Comparison of ENCODE assay signal across 2 cellular contexts in the genomic region with DNA sequence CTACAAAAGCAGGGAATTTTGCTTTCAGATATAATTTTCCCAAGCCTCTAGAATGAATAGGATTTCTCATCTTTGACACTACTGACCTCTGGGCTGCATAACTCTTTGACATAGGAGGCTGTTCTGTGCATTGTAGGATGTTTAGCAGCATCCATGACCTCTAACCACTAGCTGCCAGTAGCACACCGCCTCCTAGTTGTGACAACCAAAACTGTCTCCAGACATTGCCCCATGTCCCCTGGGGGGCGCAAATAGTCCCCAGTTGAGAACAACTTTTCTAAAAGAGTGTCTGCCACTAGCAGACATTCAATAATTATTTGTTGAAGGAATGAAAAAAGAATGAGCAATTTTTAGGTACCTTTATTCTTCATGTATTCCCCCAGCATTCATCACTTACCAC.
A peak's percentile ranks its signal among the peaks of the same experiment; 100 is the strongest.
TF ChIP-seq lines count a peak whose summit lies in the region.

No MANE protein-coding gene starts in this region.

TF ChIP-seq in HepG2, 621 proteins besides CTCF, POLR2A, EP300 and RAD21:
- TF ChIP-seq, protein P1, sequence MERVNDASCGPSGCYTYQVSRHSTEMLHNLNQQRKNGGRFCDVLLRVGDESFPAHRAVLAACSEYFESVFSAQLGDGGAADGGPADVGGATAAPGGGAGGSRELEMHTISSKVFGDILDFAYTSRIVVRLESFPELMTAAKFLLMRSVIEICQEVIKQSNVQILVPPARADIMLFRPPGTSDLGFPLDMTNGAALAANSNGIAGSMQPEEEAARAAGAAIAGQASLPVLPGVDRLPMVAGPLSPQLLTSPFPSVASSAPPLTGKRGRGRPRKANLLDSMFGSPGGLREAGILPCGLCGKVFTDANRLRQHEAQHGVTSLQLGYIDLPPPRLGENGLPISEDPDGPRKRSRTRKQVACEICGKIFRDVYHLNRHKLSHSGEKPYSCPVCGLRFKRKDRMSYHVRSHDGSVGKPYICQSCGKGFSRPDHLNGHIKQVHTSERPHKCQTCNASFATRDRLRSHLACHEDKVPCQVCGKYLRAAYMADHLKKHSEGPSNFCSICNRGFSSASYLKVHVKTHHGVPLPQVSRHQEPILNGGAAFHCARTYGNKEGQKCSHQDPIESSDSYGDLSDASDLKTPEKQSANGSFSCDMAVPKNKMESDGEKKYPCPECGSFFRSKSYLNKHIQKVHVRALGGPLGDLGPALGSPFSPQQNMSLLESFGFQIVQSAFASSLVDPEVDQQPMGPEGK (CRISPR knock-in tag; IDR thresholded peaks at IDR 0.05) = peak; percentile 52; the same call in 1 of the 2 replicates
- TF ChIP-seq STAG1 (CRISPR knock-in tag; IDR thresholded peaks at IDR 0.05) = peak; percentile 24
- no peak for TF ChIP-seq CHD4 (IDR thresholded peaks at IDR 0.05; ENCODE audit: borderline replicate concordance, low read length)
- TF ChIP-seq, protein P2, sequence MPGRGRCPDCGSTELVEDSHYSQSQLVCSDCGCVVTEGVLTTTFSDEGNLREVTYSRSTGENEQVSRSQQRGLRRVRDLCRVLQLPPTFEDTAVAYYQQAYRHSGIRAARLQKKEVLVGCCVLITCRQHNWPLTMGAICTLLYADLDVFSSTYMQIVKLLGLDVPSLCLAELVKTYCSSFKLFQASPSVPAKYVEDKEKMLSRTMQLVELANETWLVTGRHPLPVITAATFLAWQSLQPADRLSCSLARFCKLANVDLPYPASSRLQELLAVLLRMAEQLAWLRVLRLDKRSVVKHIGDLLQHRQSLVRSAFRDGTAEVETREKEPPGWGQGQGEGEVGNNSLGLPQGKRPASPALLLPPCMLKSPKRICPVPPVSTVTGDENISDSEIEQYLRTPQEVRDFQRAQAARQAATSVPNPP (CRISPR knock-in tag; IDR thresholded peaks at IDR 0.05) = no peak
- TF ChIP-seq HNF4A (CRISPR knock-in tag; IDR thresholded peaks at IDR 0.05) = no peak
- TF ChIP-seq YEATS2 (CRISPR knock-in tag; IDR thresholded peaks at IDR 0.05; ENCODE audit: borderline replicate concordance) = no peak

TF ChIP-seq in H1, 55 proteins besides CTCF, POLR2A, EP300 and RAD21:
- TF ChIP-seq CEBPB (IDR thresholded peaks at IDR 0.05; ENCODE audit: low read depth, low read length) = 0 out of 2 replicates have a peak, but pooled peaks have one; percentile 6
- no peak for TF ChIP-seq RFX5 (IDR thresholded peaks at IDR 0.05; ENCODE audit: borderline replicate concordance, low read depth, low read length)
- TF ChIP-seq YY1 (IDR thresholded peaks at IDR 0.05; ENCODE audit: low read depth, low read length) = 0 out of 2 replicates have a peak, but pooled peaks have one; percentile 26
- TF ChIP-seq BRCA1 (IDR thresholded peaks at IDR 0.05; ENCODE audit: low read depth, low read length) = no peak
- TF ChIP-seq EZH2 (IDR thresholded peaks at IDR 0.05; ENCODE audit: low read depth, low read length, severe bottlenecking) = no peak
